8 cellular contexts compared by ENCODE assay signal in the genomic region with DNA sequence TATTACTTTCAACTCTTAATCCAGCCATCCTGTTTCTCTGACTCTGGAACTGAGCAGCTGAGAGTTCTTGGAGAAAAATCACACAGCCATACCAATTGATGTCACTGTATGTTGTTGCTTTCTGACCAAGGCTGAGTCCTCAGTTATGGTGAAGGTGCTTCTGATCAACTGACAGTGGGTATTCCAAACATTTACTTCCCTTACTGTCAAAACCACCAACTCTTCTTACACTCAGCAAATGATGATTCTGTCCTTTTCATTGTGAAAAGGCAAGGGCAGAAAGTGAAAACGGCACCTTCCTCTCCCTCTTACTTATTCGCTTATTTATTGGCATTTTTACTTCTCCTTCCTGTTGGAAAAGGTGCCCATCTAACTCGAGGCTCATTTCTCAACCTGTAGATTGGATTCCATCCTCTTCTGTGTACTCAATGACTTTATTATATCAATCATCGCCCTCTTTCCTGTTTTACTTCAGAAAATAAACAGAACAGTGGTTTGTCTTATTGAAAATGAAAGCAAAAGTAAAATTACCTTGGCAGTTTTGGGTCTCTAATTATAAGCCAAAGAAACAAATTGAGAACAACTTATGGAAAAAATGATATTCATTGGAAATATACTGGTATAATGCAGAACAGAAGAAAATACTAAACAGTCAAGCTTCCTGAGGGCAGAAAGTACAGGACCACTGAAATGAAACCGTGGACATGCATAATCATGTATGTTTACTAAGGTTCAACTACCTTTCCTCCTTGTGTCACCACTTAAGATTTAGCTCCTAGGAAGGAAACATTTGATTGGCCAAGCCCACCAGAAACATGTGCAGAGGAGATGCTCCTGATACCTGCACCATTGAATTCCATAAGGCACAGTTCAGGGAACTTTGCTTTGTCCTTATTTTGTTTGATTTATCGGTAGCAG.
DNase-seq lines count a peak whose midpoint lies in the region; ATAC-seq and TF ChIP-seq lines count a peak whose summit lies in the region.

No MANE protein-coding gene starts in this region.

- peaks cover 0 to 5% (median 2%) of the 10 kb centered on the region in 7 donors for H3K9me3 Mint-ChIP-seq in CD4-positive, CD25-positive, alpha-beta regulatory T cell
- H3K9me3 Mint-ChIP-seq in stimulated activated naive CD8-positive, alpha-beta T cell treated with anti-CD3 and anti-CD28 coated beads, Interleukin-15, amount 100 ng/mL, for 72 hours, result peaks cover 0 to under 1% of the 10 kb centered on the region in 2 donors

- no peaks in the 10 kb centered on the region for H3K36me3 Mint-ChIP-seq in CD4-positive, CD25-positive, alpha-beta regulatory T cell

- H3F3A ChIP-seq in SU-DHL-6 (ENCODE audit: insufficient read depth), result peaks cover 10% of the 10 kb centered on the region

- H3K36me3 ChIP-seq in CD4-positive, CD25-positive, alpha-beta regulatory T cell (ENCODE audit: control insufficient read depth, insufficient read depth, low read length), result no peaks in the 10 kb centered on the region
- H3K36me3 ChIP-seq in SU-DHL-6 (ENCODE audit: low read length), result no peaks in the 10 kb centered on the region

- peak; percentile 46 to 56 for ATAC-seq in CD4-positive, CD25-positive, alpha-beta regulatory T cell (ENCODE audit: low read depth in 2 of 2)
- ATAC-seq in HG02610 (IDR thresholded peaks at IDR 0.05; ENCODE audit: unreplicated experiment), result peak; percentile 15
- ATAC-seq in Right ventricle myocardium superior (ENCODE audit: poor library complexity), result peak; percentile 19
- peak; percentile 18 for ATAC-seq in stimulated activated naive CD8-positive, alpha-beta T cell treated with anti-CD3 and anti-CD28 coated beads, Interleukin-15, amount 100 ng/mL, for 72 hours

- H3K79me2 ChIP-seq in SU-DHL-6 (ENCODE audit: insufficient read depth, low read length), result no peaks in the 10 kb centered on the region

- H3K4me1 ChIP-seq in CD4-positive, CD25-positive, alpha-beta regulatory T cell (ENCODE audit: control insufficient read depth, insufficient read depth, low read length, poor library complexity, severe bottlenecking), result peaks cover 37% of the 10 kb centered on the region

- peak overlapping the region; percentile 62 to 85 (median 76) for H3K4me3 Mint-ChIP-seq in CD4-positive, CD25-positive, alpha-beta regulatory T cell
- peak overlapping the region; percentile 87 to 89 for H3K4me3 Mint-ChIP-seq in stimulated activated naive CD8-positive, alpha-beta T cell treated with anti-CD3 and anti-CD28 coated beads, Interleukin-15, amount 100 ng/mL, for 72 hours

- H3K27ac ChIP-seq in CD4-positive, CD25-positive, alpha-beta regulatory T cell (ENCODE audit: insufficient read depth, low read length, poor library complexity, severe bottlenecking), result peak overlapping the region; percentile 77
- no peak overlapping the region for H3K27ac ChIP-seq in SU-DHL-6 (ENCODE audit: low read depth, low read length)

- H3K4me1 Mint-ChIP-seq in CD4-positive, CD25-positive, alpha-beta regulatory T cell, result peaks cover 34 to 82% (median 59%) of the 10 kb centered on the region in 4 donors
- peaks cover 60% of the 10 kb centered on the region for H3K4me1 Mint-ChIP-seq in stimulated activated naive CD8-positive, alpha-beta T cell treated with anti-CD3 and anti-CD28 coated beads, Interleukin-15, amount 100 ng/mL, for 72 hours

- no peaks in the 10 kb centered on the region for H3K9me2 ChIP-seq in SU-DHL-6 (replicated peaks; ENCODE audit: insufficient read depth, low read length)

- no peaks in the 10 kb centered on the region for H3K27me3 Mint-ChIP-seq in CD4-positive, CD25-positive, alpha-beta regulatory T cell
- H3K27me3 Mint-ChIP-seq in stimulated activated naive CD8-positive, alpha-beta T cell treated with anti-CD3 and anti-CD28 coated beads, Interleukin-15, amount 100 ng/mL, for 72 hours, result no peaks in the 10 kb centered on the region

- H4K20me1 ChIP-seq in SU-DHL-6 (ENCODE audit: low read depth, low read length), result no peaks in the 10 kb centered on the region; the same call in 1 of the 2 replicates

- intact Hi-C loops in Right ventricle myocardium superior (cut with DNase I), result loop anchor here (2.0 kb wide), 1 partner anchor 124 kb away; no protein-coding TSS in a partner anchor

- H3K4me2 ChIP-seq in SU-DHL-6 (ENCODE audit: low read depth, low read length, poor library complexity, severe bottlenecking), result peak overlapping the region; percentile 28

- no peaks in the 10 kb centered on the region for H3K27me3 ChIP-seq in CD4-positive, CD25-positive, alpha-beta regulatory T cell (ENCODE audit: control insufficient read depth, insufficient read depth, low read length)
- H3K27me3 ChIP-seq in SU-DHL-6 (ENCODE audit: low read length), result no peaks in the 10 kb centered on the region

- H3K9ac ChIP-seq in SU-DHL-6 (ENCODE audit: low read length), result no peak overlapping the region

- no peaks in the 10 kb centered on the region for H3K9me3 ChIP-seq in CD4-positive, CD25-positive, alpha-beta regulatory T cell (ENCODE audit: control insufficient read depth in 2 of 2, low read length in 2 of 2)
- H3K9me3 ChIP-seq in SU-DHL-6 (ENCODE audit: insufficient read depth, low read length), result no peaks in the 10 kb centered on the region

- H3K4me3 ChIP-seq in CD4-positive, CD25-positive, alpha-beta regulatory T cell (ENCODE audit: low read depth, low read length), result peak overlapping the region; percentile 88
- H3K4me3 ChIP-seq in SU-DHL-6 (ENCODE audit: insufficient read depth, low read length, poor library complexity, severe bottlenecking), result no peak overlapping the region

- peak in 2 of 3 donors; percentile 44 to 71 for DNase-seq in CD4-positive, CD25-positive, alpha-beta regulatory T cell
- DNase-seq in Right ventricle myocardium superior (no peak), D341Med (ENCODE audit: low spot score) (no peak), retina (no peak), NCI-H446 (lab: John Stamatoyannopoulos, UW) (no peak)
- DNase-seq in stimulated activated naive CD8-positive, alpha-beta T cell treated with anti-CD3 and anti-CD28 coated beads, Interleukin-15, amount 100 ng/mL, for 72 hours, result no peak

- H2AFZ ChIP-seq in SU-DHL-6 (ENCODE audit: low read depth, low read length, severe bottlenecking), result no peak overlapping the region

- peak overlapping the region; percentile 91 to 99 (median 94) for H3K27ac Mint-ChIP-seq in CD4-positive, CD25-positive, alpha-beta regulatory T cell
- H3K27ac Mint-ChIP-seq in stimulated activated naive CD8-positive, alpha-beta T cell treated with anti-CD3 and anti-CD28 coated beads, Interleukin-15, amount 100 ng/mL, for 72 hours, result peak overlapping the region; percentile 94 to 97

- no peak for TF ChIP-seq CTCF in SU-DHL-6 (IDR thresholded peaks at IDR 0.05; ENCODE audit: insufficient read depth, low read length, poor library complexity, severe bottlenecking)

Comparison
In these comparisons a context has a peak if more than half of its experiments do, and no peak if none do; other contexts are left out.
1. DNase-seq: peak in CD4-positive, CD25-positive, alpha-beta regulatory T cell (2 of 3); none in Right ventricle myocardium superior (single experiment), stimulated activated naive CD8-positive, alpha-beta T cell treated with anti-CD3 and anti-CD28 coated beads, Interleukin-15, amount 100 ng/mL, for 72 hours (0 of 2), D341Med (single experiment), retina (single experiment) and NCI-H446 (0 of 2).
2. Peak in every context shown above with its lines, with median percentiles within 50 percentile points of each other: ATAC-seq.